23 cellular contexts compared by ENCODE assay signal in the genomic region with DNA sequence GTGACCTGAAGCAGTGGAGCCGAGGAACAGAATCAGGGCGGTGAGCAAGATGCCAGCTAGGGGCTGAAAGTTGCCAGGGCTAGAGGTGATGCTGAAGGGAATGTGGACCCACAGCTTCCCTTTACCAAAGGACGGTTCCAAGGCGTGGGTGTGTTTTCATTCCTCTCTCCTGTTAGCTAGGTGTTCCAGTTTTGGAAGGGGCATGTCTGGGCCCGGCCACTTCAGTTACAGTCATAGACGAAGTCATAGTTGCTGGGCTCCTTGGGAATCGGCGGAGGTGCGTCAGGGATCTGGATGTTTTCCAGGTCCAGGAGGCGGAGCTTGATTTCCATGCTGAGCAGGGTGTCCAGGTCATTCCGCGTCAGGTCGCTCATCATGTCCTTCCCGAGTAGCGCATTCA.
"Had no signal": no experiment of that assay in that cellular context is flagged by ENCODE, and none has a peak within 500 bp of the region (broad histone marks: within the 10 kb centered on the region; RNA-seq: fewer than 3 reads in every experiment).

No MANE protein-coding gene starts in this region.

- H3K36me3 ChIP-seq: brain microvascular endothelial cell had no signal

- H3K27ac Mint-ChIP-seq: activated CD4-positive, alpha-beta memory T cell treated with anti-CD3 and anti-CD28 coated beads for 36 hours; activated naive CD4-positive, alpha-beta T cell treated with anti-CD3 and anti-CD28 coated beads for 36 hours; activated naive CD8-positive, alpha-beta T cell; activated T-helper 17 cell treated with anti-CD3 and anti-CD28 coated beads, Interleukin-2, amount 50 U/mL, for 72 hours; T-cell had no signal

- FAIRE-seq: RCC 7860 had no signal

- DNase-seq: activated CD4-positive, alpha-beta memory T cell treated with anti-CD3 and anti-CD28 coated beads for 36 hours; activated CD4-positive, alpha-beta T cell treated with anti-CD3 and anti-CD28 coated beads, Interleukin-2, amount 10 ng/mL, durations not matched to agents 7 days and 5 days; activated CD4-positive, CD25-positive, alpha-beta regulatory T cell; activated CD8-positive, alpha-beta memory T cell treated with anti-CD3 and anti-CD28 coated beads for 24 hours; activated gamma-delta T cell; activated naive CD4-positive, alpha-beta T cell treated with anti-CD3 and anti-CD28 coated beads for 36 hours; activated T-cell treated with anti-CD3 and anti-CD28 coated beads, Interleukin-2, amount 50 U/mL, for 4 hours; amygdala; brain microvascular endothelial cell; MM.1S; NCI-H1105 treated with DMSO at 0.1 percent for 48 hours; NCI-H146; NCI-H2029; NCI-H2107; NCI-H2171 treated with DMSO at 0.1 percent for 48 hours; NCI-H510A treated with DMSO at 0.1 percent for 48 hours; NCI-H69; SIG-M5; T-cell had no signal

- H3K27me3 ChIP-seq: brain microvascular endothelial cell had no signal

- ATAC-seq: activated T-cell treated with anti-CD3 and anti-CD28 coated beads, Interleukin-2, amount 50 U/mL, for 4 hours; activated T-helper 17 cell treated with anti-CD3 and anti-CD28 coated beads, Interleukin-2, amount 50 U/mL, for 72 hours; T-cell had no signal

- H3K27ac ChIP-seq: brain microvascular endothelial cell, VCaP had no signal

- H3K4me3 Mint-ChIP-seq: activated CD4-positive, alpha-beta memory T cell treated with anti-CD3 and anti-CD28 coated beads for 36 hours; activated CD4-positive, alpha-beta T cell treated with anti-CD3 and anti-CD28 coated beads, Interleukin-2, amount 10 ng/mL, durations not matched to agents 7 days and 5 days; activated naive CD4-positive, alpha-beta T cell treated with anti-CD3 and anti-CD28 coated beads for 36 hours; activated naive CD8-positive, alpha-beta T cell; activated T-cell treated with anti-CD3 and anti-CD28 coated beads, Interleukin-2, amount 50 U/mL, for 4 hours; activated T-helper 17 cell treated with anti-CD3 and anti-CD28 coated beads, Interleukin-2, amount 50 U/mL, for 72 hours; T-cell had no signal

- H3K27me3 Mint-ChIP-seq: activated CD4-positive, alpha-beta memory T cell treated with anti-CD3 and anti-CD28 coated beads for 36 hours; activated CD4-positive, alpha-beta T cell treated with anti-CD3 and anti-CD28 coated beads, Interleukin-2, amount 10 ng/mL, durations not matched to agents 7 days and 5 days; activated naive CD8-positive, alpha-beta T cell; activated T-helper 17 cell treated with anti-CD3 and anti-CD28 coated beads, Interleukin-2, amount 50 U/mL, for 72 hours; T-cell had no signal
